In the genomic region with DNA sequence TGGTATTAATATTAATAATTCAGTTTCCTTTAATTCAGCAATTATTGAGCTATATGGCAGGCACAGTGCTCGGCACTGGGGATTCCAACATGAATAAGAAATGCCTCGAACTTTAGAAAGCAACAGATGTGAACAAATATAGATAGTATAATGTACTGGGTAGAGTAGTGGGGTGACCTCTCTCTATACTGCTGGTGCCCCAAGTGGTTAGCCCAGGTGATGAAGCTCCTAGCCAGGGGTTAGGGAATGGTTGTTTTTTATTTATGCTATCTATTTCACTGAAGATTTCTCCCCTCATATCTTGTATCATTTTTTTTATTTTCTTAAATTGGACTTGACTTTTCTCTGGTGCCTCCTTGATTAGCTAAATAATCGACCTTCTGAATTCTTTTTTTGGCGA, we compare ENCODE assay signal across 20 cellular contexts.
DNase-seq lines count a peak whose midpoint lies in the region; ATAC-seq and TF ChIP-seq lines count a peak whose summit lies in the region.
"Had no signal": no experiment of that assay in that cellular context is flagged by ENCODE, and none has a peak within 500 bp of the region (broad histone marks: within the 10 kb centered on the region; RNA-seq: fewer than 3 reads in every experiment).

No MANE protein-coding gene starts in this region.

- H3K27ac Mint-ChIP-seq in neural progenitor cell, result no peak overlapping the region
- H3K27ac Mint-ChIP-seq: T-helper 17 cell had no signal

- no peaks in the 10 kb centered on the region for H3F3A ChIP-seq in neural progenitor cell (ENCODE audit: low read depth)

- H3K79me2 ChIP-seq in OCI-LY7 (ENCODE audit: insufficient read depth, low read depth, low read length) (no peaks in the 10 kb centered on the region), neural progenitor cell (ENCODE audit: low read depth) (no peaks in the 10 kb centered on the region)

- no peaks in the 10 kb centered on the region for H3K9me3 Mint-ChIP-seq in neural progenitor cell

- POLR2A ChIA-PET in OCI-LY7 (lab: Charles Lee), result interaction anchor here (0.6 to 1.0 kb wide), 3 partner anchors 170 to 1915 kb away, joined by 3 read pairs; no protein-coding TSS in a partner anchor

- no peak overlapping the region for H3K4me2 ChIP-seq in OCI-LY7 (ENCODE audit: low read length)
- no peak overlapping the region for H3K4me2 ChIP-seq in neural progenitor cell

- intact Hi-C loops in OCI-LY7 (cut with micrococcal nuclease; ENCODE audit: unreplicated experiment), result no loop called here

- no peak overlapping the region for H3K4me3 Mint-ChIP-seq in neural progenitor cell
- H3K4me3 Mint-ChIP-seq: T-helper 17 cell had no signal

- DNase-seq in GM06990 (ENCODE audit: extremely low read depth, insufficient read length) (no peak), OCI-LY7 (ENCODE audit: low spot score) (no peak), neural progenitor cell (ENCODE audit: low spot score) (no peak), DMS53 treated with DMSO at 0.1 percent for 48 hours (lab: John Stamatoyannopoulos, UW; ENCODE audit: unreplicated experiment) (no peak)
- no peak for DNase-seq in stimulated activated CD4-positive, alpha-beta T cell treated with anti-CD3 and anti-CD28 coated beads, Interleukin-2, amount 100 ng/mL, for 48 hours
- DNase-seq: C1 segment of cervical spinal cord, GDM1, H7, IMR-90, Kasumi-1, MM.1S, NCI-H1092 treated with DMSO at 0.1 percent for 48 hours, NCI-H2081, NCI-H510A, NCI-H748 treated with DMSO at 0.1 percent for 48 hours, Peyer's patch, T-helper 17 cell had no signal

- no peak overlapping the region for H2AFZ ChIP-seq in OCI-LY7 (ENCODE audit: low read length)
- H2AFZ ChIP-seq in neural progenitor cell (replicated peaks), result no peak overlapping the region

- H4K20me1 ChIP-seq in OCI-LY7 (ENCODE audit: insufficient read depth, low read length) (no peaks in the 10 kb centered on the region), neural progenitor cell (ENCODE audit: low read depth) (no peaks in the 10 kb centered on the region)

- no peak overlapping the region for H3K27ac ChIP-seq in OCI-LY7 (ENCODE audit: low read depth, low read length, poor library complexity, severe bottlenecking)
- H3K27ac ChIP-seq in neural progenitor cell, result no peak overlapping the region
- H3K27ac ChIP-seq: Peyer's patch, SJSA1 had no signal

- no peak overlapping the region for H3K9ac ChIP-seq in neural progenitor cell

- no TSS peak for BruUV-seq in OCI-LY7 (replicated peaks; lab: Mats Ljungman, UMichigan)

- H3K9me3 ChIP-seq in OCI-LY7 (ENCODE audit: low read length), result no peaks in the 10 kb centered on the region
- H3K9me3 ChIP-seq in neural progenitor cell (ENCODE audit: low read depth), result no peaks in the 10 kb centered on the region
- H3K9me3 ChIP-seq: Peyer's patch, SJSA1 had no signal

- peak; percentile 30 for TF ChIP-seq CTCF in GM06990 (IDR thresholded peaks at IDR 0.05; ENCODE audit: insufficient read depth, low read length, poor library complexity, severe bottlenecking)
- peak; percentile 26; the same call in 1 of the 2 replicates for TF ChIP-seq CTCF in GM12875 (IDR thresholded peaks at IDR 0.05; ENCODE audit: borderline replicate concordance, insufficient read depth, low read depth, low read length)
- 0 out of 2 replicates have a peak, but pooled peaks have one; percentile 23 for TF ChIP-seq CTCF in OCI-LY7 (conservative IDR thresholded peaks at IDR 0.05; ENCODE audit: low read length)
- TF ChIP-seq CTCF in neural progenitor cell (IDR thresholded peaks at IDR 0.05), result peak; percentile 12

- H3K36me3 Mint-ChIP-seq in neural progenitor cell, result no peaks in the 10 kb centered on the region

- no peak overlapping the region for H3K4me3 ChIP-seq in GM06990 (replicated peaks; ENCODE audit: low read depth, low read length)
- H3K4me3 ChIP-seq in GM12875 (ENCODE audit: low read depth, low read length), result no peak overlapping the region
- no peak overlapping the region for H3K4me3 ChIP-seq in OCI-LY7 (ENCODE audit: low read depth, low read length, poor library complexity, severe bottlenecking)
- no peak overlapping the region for H3K4me3 ChIP-seq in neural progenitor cell
- H3K4me3 ChIP-seq: Peyer's patch, SJSA1 had no signal

- H3K27me3 ChIP-seq in GM06990 (replicated peaks; ENCODE audit: control insufficient read depth, insufficient read depth, low read length) (no peaks in the 10 kb centered on the region), neural progenitor cell (no peaks in the 10 kb centered on the region)
- H3K27me3 ChIP-seq: Peyer's patch, SJSA1 had no signal

- no peaks in the 10 kb centered on the region for H3K4me1 ChIP-seq in OCI-LY7 (ENCODE audit: insufficient read depth, low read length, poor library complexity, severe bottlenecking)
- no peaks in the 10 kb centered on the region for H3K4me1 ChIP-seq in neural progenitor cell
- H3K4me1 ChIP-seq: Peyer's patch, SJSA1 had no signal

- H3K27me3 Mint-ChIP-seq in neural progenitor cell (ENCODE audit: insufficient read depth, low read depth), result no peaks in the 10 kb centered on the region
- H3K27me3 Mint-ChIP-seq: T-helper 17 cell had no signal

- peaks cover 13% of the 10 kb centered on the region for H3K4me1 Mint-ChIP-seq in neural progenitor cell

- H3K36me3 ChIP-seq in GM06990 (ENCODE audit: control insufficient read depth, insufficient read depth, low read length) (no peaks in the 10 kb centered on the region), OCI-LY7 (ENCODE audit: insufficient read depth, low read length) (no peaks in the 10 kb centered on the region), neural progenitor cell (no peaks in the 10 kb centered on the region)
- H3K36me3 ChIP-seq: Peyer's patch, SJSA1 had no signal

- ATAC-seq in HG03571 (IDR thresholded peaks at IDR 0.05; ENCODE audit: unreplicated experiment), result no peak
- ATAC-seq: T-helper 17 cell had no signal

- no peaks in the 10 kb centered on the region for H3K9me2 ChIP-seq in OCI-LY7 (ENCODE audit: insufficient read depth, low read length)

- CTCF ChIA-PET in OCI-LY7 (lab: Charles Lee; ENCODE audit: unreplicated experiment), result no interaction called here
